15 cellular contexts compared by ENCODE assay signal in genomic region chr3:100104817-100105413, GRCh38. TPM values are rescaled to one million over a fixed set of nuclear protein-coding genes. Genes with fewer than 3 reads are reported as not detected.
DNase-seq lines count a peak whose midpoint lies in the region; ATAC-seq and TF ChIP-seq lines count a peak whose summit lies in the region.
"Had no signal": no experiment of that assay in that cellular context is flagged by ENCODE, and none has a peak within 500 bp of the region (broad histone marks: within the 10 kb centered on the region; RNA-seq: fewer than 3 reads in every experiment).

No MANE protein-coding gene starts in this region.

- H3K9ac ChIP-seq in subcutaneous abdominal adipose tissue (ENCODE audit: low read length in 5 of 5), result no peak overlapping the region

- intact Hi-C loops in activated naive CD4-positive, alpha-beta T cell treated with anti-CD3 and anti-CD28 coated beads for 36 hours (cut with micrococcal nuclease), result loop anchor here (2.0 kb wide), 1 partner anchor 32 kb away; no protein-coding TSS in a partner anchor
- intact Hi-C loops in Panc1 (cut with micrococcal nuclease; ENCODE audit: unreplicated experiment), result no loop called here

- ATAC-seq in Panc1, result no peak
- no peak for ATAC-seq in GM19351 (IDR thresholded peaks at IDR 0.05; ENCODE audit: unreplicated experiment)
- ATAC-seq: body of pancreas had no signal

- peaks cover 24% of the 10 kb centered on the region for H3K4me1 Mint-ChIP-seq in activated naive CD4-positive, alpha-beta T cell treated with anti-CD3 and anti-CD28 coated beads for 36 hours (ENCODE audit: low read depth)

- in situ Hi-C loops in Panc1 (cut with HindIII; ENCODE audit: low pct_unique_long_range_greater_than_20kb, low sequenced_read_pairs), result no loop called here

- H3K27ac ChIP-seq in Panc1 (ENCODE audit: low read length), result peak overlapping the region; percentile 74; the same call in 1 of the 2 replicates
- H3K27ac ChIP-seq in epithelial cell of prostate, result peak overlapping the region; percentile 92
- H3K27ac ChIP-seq in subcutaneous abdominal adipose tissue (ENCODE audit: low read depth, low read length), result peak overlapping the region; percentile 49

- H3K9me3 Mint-ChIP-seq in activated naive CD4-positive, alpha-beta T cell treated with anti-CD3 and anti-CD28 coated beads for 36 hours, result no peaks in the 10 kb centered on the region

- H3K9me3 ChIP-seq in Panc1 (ENCODE audit: control insufficient read depth, insufficient read depth, low read depth, low read length), result no peaks in the 10 kb centered on the region
- no peaks in the 10 kb centered on the region for H3K9me3 ChIP-seq in subcutaneous abdominal adipose tissue (ENCODE audit: control insufficient read depth in 5 of 5, low read length in 5 of 5)
- H3K9me3 ChIP-seq: body of pancreas had no signal

- no peaks in the 10 kb centered on the region for H3K27me3 Mint-ChIP-seq in activated naive CD4-positive, alpha-beta T cell treated with anti-CD3 and anti-CD28 coated beads for 36 hours (ENCODE audit: low read depth)

- H3K36me3 Mint-ChIP-seq in activated naive CD4-positive, alpha-beta T cell treated with anti-CD3 and anti-CD28 coated beads for 36 hours (ENCODE audit: low read depth), result peaks cover 10% of the 10 kb centered on the region

- H3K4me3 ChIP-seq in Panc1 (ENCODE audit: low read depth in 2 of 2, low read length in 2 of 2) (no peak overlapping the region), subcutaneous abdominal adipose tissue (ENCODE audit: low read depth in 1 of 5, low read length in 5 of 5) (no peak overlapping the region)
- H3K4me3 ChIP-seq: body of pancreas, SJCRH30 had no signal

- POLR2A ChIA-PET in Panc1 (lab: Charles Lee), result no interaction called here

- CTCF ChIA-PET in activated naive CD4-positive, alpha-beta T cell treated with anti-CD3 and anti-CD28 coated beads for 36 hours (lab: Charles Lee), result interaction anchor here (0.9 to 4.1 kb wide), 4 partner anchors 15 to 149 kb away, joined by 3 to 14 read pairs (median 4); no protein-coding TSS in a partner anchor
- CTCF ChIA-PET in Panc1 (lab: Charles Lee), result interaction anchor here (0.5 to 0.6 kb wide), 3 partner anchors 81 to 149 kb away, joined by 3 to 6 read pairs (median 4); no protein-coding TSS in a partner anchor

- H3K36me3 ChIP-seq in Panc1 (ENCODE audit: control insufficient read depth, insufficient read depth, low read length) (no peaks in the 10 kb centered on the region), subcutaneous abdominal adipose tissue (ENCODE audit: control insufficient read depth in 5 of 5, insufficient read depth in 5 of 5, low read length in 5 of 5) (no peaks in the 10 kb centered on the region)
- H3K36me3 ChIP-seq: SJCRH30 had no signal

- H3K4me3 Mint-ChIP-seq in activated naive CD4-positive, alpha-beta T cell treated with anti-CD3 and anti-CD28 coated beads for 36 hours, result no peak overlapping the region

- TF ChIP-seq CTCF in Panc1 (IDR thresholded peaks at IDR 0.05), result no peak

- peak overlapping the region; percentile 89 for H3K27ac Mint-ChIP-seq in activated naive CD4-positive, alpha-beta T cell treated with anti-CD3 and anti-CD28 coated beads for 36 hours

- BruUV-seq in Panc1 (replicated peaks; lab: Mats Ljungman, UMichigan), result no TSS peak

- DNase-seq in activated naive CD4-positive, alpha-beta T cell treated with anti-CD3 and anti-CD28 coated beads for 36 hours, result no peak
- DNase-seq in activated naive CD4-positive, alpha-beta T cell treated with Interleukin-2 at 50 U/mL for 16 hours, result no peak
- DNase-seq in Panc1 (ENCODE audit: low read depth, low spot score) (no peak), epithelial cell of prostate (ENCODE audit: low read depth, low spot score) (no peak), DMS79 (lab: John Stamatoyannopoulos, UW) (no peak)
- no peak for DNase-seq in stimulated activated CD4-positive, alpha-beta T cell treated with anti-CD3 and anti-CD28 coated beads, Interleukin-4, amount 100 ng/mL, for 24 hours
- DNase-seq: activated CD4-positive, alpha-beta T cell treated with anti-CD3 and anti-CD28 coated beads for 4 hours; body of pancreas; GDM1; GOT3; NCI-H446; stimulated activated CD4-positive, alpha-beta T cell treated with anti-CD3 and anti-CD28 coated beads, Interleukin-12 subunit alpha, Interleukin-12 subunit beta, amount 100 ng/mL, for 4 hours had no signal

- peaks cover 9% of the 10 kb centered on the region for H3K4me1 ChIP-seq in Panc1 (ENCODE audit: control insufficient read depth, insufficient read depth, low read length)
- H3K4me1 ChIP-seq in subcutaneous abdominal adipose tissue (ENCODE audit: control insufficient read depth in 5 of 5, insufficient read depth in 5 of 5, low read length in 5 of 5), result peaks cover 3 to 42% (median 26%) of the 10 kb centered on the region in 5 donors

- H3K27me3 ChIP-seq in Panc1 (ENCODE audit: control insufficient read depth, insufficient read depth, low read length) (no peaks in the 10 kb centered on the region), subcutaneous abdominal adipose tissue (ENCODE audit: control insufficient read depth in 5 of 5, insufficient read depth in 4 of 5, low read length in 5 of 5) (no peaks in the 10 kb centered on the region)
- H3K27me3 ChIP-seq: body of pancreas, SJCRH30 had no signal

RNA-seq across cellular contexts. Expression of gene FILIP1L, which starts 9.4 kb away (rescaled TPM):
- under 1 TPM in 1 of 2 experiments, not detected in 1; 0.24 TPM for total RNA-seq in activated naive CD4-positive, alpha-beta T cell treated with anti-CD3 and anti-CD28 coated beads for 36 hours
- 3.2 TPM for total RNA-seq in Panc1 (2021; ENCODE audit: unreplicated experiment)
- polyA plus RNA-seq in Panc1 (2012; ENCODE audit: insufficient read length), result 5.7 TPM
